8 cellular contexts compared by ENCODE assay signal in the genomic region with DNA sequence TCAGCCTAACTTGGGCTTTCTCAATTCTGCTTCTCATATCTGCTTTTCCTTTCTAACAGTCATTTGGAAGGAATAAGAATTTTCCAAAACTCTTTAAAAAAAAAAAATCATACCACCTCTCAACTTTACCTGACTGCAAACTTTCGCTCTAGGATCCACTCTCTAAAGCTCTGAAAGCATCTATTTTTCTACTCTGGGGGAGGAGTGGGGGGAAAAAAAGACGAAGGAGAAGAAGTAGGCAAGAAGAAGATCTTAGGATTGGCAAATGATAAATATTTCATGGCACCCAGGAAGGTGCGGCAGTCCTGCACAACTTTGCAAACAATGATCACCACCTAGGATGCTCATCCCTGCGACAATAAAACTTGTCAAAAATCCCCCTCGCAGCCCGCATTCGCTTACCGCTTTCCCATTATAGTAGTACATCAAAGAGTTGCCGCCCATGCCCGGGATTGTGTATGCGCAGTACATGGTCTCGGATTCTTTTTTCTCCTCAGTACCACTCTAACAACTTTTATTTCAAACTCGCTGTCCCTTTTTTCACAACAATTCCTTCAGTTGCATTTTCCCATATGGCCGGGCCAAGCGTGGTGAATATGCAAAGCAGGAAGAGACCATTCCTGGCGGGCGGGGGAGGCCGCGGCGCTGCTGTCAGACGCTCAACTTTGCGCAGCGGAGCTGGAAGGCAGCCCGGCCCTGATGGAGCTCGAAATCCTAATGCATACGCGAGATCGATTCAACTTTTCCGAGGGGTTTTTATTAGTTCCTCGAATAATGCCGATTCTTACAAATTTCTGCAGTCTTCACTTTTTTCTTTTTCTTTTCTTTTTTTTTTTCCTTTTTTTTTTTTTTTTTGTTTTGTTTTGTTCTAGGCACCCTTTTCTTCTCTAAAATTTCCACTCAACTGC.
DNase-seq lines count a peak whose midpoint lies in the region; ATAC-seq, FAIRE-seq and TF ChIP-seq lines count a peak whose summit lies in the region.

No MANE protein-coding gene starts in this region.

- peak overlapping the region; percentile 85 for H3K9ac ChIP-seq in skeletal muscle satellite cell (ENCODE audit: low read depth, low read length)

- peaks cover 46% of the 10 kb centered on the region for H3K4me1 ChIP-seq in skeletal muscle satellite cell (ENCODE audit: control insufficient read depth, insufficient read depth, low read length)

- peak; percentile 65 for ATAC-seq in GM21390 (IDR thresholded peaks at IDR 0.05; ENCODE audit: unreplicated experiment)

- no peaks in the 10 kb centered on the region for H3K9me3 ChIP-seq in skeletal muscle satellite cell (replicated peaks; ENCODE audit: low read length)

- peak overlapping the region; percentile 27 for H3K4me3 ChIP-seq in bronchial epithelial cell (ENCODE audit: low read depth, low read length)
- H3K4me3 ChIP-seq in skeletal muscle satellite cell (ENCODE audit: low read length): peak overlapping the region; percentile 80

- H3K27me3 ChIP-seq in bronchial epithelial cell (ENCODE audit: control insufficient read depth, insufficient read depth, low read length) (no peaks in the 10 kb centered on the region), skeletal muscle satellite cell (ENCODE audit: control insufficient read depth, insufficient read depth, low read length) (no peaks in the 10 kb centered on the region)

- no peak for TF ChIP-seq POLR2A in H54 (IDR thresholded peaks at IDR 0.05; ENCODE audit: low read depth, low read length)

- peak; percentile 95 for DNase-seq in ELR (ENCODE audit: low read depth)
- peak; percentile 70 for DNase-seq in HS-27A (ENCODE audit: low read depth)
- DNase-seq in RCC 7860 (ENCODE audit: low spot score): peak; percentile 13
- peak; percentile 65 for DNase-seq in bronchial epithelial cell (ENCODE audit: low read depth)
- DNase-seq in inferior parietal cortex (ENCODE audit: extremely low spot score): peak; percentile 86
- DNase-seq in H54 (ENCODE audit: insufficient read length, low spot score): no peak

- H3K36me3 ChIP-seq in bronchial epithelial cell (ENCODE audit: control insufficient read depth, insufficient read depth, low read length) (no peaks in the 10 kb centered on the region), skeletal muscle satellite cell (ENCODE audit: insufficient read depth, low read length) (no peaks in the 10 kb centered on the region)

- FAIRE-seq in RCC 7860 (lab: Jason Lieb, UNC) (no peak), bronchial epithelial cell (lab: Jason Lieb, UNC) (no peak), H54 (lab: Jason Lieb, UNC) (no peak)

- peak overlapping the region; percentile 96 for H3K4me2 ChIP-seq in skeletal muscle satellite cell (ENCODE audit: low read length)

- TF ChIP-seq CTCF in bronchial epithelial cell (IDR thresholded peaks at IDR 0.05; ENCODE audit: insufficient read depth, low read length, severe bottlenecking): no peak
